In the genomic region with DNA sequence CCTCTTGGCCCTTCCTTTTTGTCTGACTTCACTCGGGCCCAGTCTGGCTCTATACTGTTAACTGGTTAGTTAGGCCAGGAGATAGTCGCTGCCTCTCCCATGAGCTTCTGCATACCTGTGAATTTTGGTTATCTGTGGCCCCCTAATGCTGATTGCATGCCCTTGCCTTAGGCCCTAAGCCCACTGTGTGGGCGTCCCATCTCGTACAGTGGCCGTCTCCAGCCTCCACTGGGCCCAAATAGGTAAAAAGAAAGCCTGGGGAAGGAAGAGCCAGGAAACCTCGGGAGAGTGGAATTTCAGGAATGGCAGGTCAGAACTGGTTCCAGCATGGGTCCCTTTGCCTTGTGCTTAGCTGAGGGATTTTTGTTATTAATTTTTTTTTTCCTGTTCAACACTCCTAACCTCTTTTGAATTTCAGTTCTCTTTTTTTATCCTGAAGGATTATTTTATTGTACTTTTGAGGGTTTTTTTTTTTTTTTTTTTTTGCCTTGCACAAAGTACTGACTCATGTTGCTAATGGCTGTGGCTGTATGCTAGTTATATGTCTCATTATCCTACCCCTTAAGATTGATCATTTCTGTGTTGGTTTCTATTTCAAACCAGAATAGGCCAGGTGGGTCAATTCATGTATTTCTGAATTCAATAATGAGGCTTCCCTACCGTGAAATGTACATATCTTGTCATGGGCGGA, we compare ENCODE assay signal across 8 cellular contexts. TPM values are rescaled to one million over a fixed set of nuclear protein-coding genes. Genes with fewer than 3 reads are reported as not detected.
A peak's percentile ranks its signal among the peaks of the same experiment; 100 is the strongest.
DNase-seq lines count a peak whose midpoint lies in the region; ATAC-seq, FAIRE-seq and TF ChIP-seq lines count a peak whose summit lies in the region.

No MANE protein-coding gene starts in this region.

- H3K4me3 Mint-ChIP-seq in naive B cell: peak overlapping the region; percentile 15 to 95 (median 73)

- H3K4me1 Mint-ChIP-seq in naive B cell: peaks cover 58 to 78% (median 70%) of the 10 kb centered on the region in 3 donors

- H3K27ac Mint-ChIP-seq in naive B cell: peak overlapping the region; percentile 9 to 98 (median 86)

- H3K9me3 Mint-ChIP-seq in naive B cell: no peaks in the 10 kb centered on the region

- peaks cover 24% of the 10 kb centered on the region for H3K36me3 ChIP-seq in MG63
- H3K36me3 ChIP-seq in bronchial epithelial cell (ENCODE audit: control insufficient read depth, insufficient read depth, low read length): no peaks in the 10 kb centered on the region

- no peaks in the 10 kb centered on the region for H3K36me3 Mint-ChIP-seq in naive B cell

- no peak for TF ChIP-seq CTCF in C4-2B (conservative IDR thresholded peaks at IDR 0.05)
- no peak for TF ChIP-seq CTCF in bronchial epithelial cell (IDR thresholded peaks at IDR 0.05; ENCODE audit: insufficient read depth, low read length, severe bottlenecking)

- H3K27me3 Mint-ChIP-seq in naive B cell: no peaks in the 10 kb centered on the region

- peak overlapping the region; percentile 93 for H3K27ac ChIP-seq in C4-2B

- FAIRE-seq in bronchial epithelial cell (lab: Jason Lieb, UNC): no peak

- H3K9me3 ChIP-seq in MG63: no peaks in the 10 kb centered on the region

- no peaks in the 10 kb centered on the region for H3K27me3 ChIP-seq in MG63
- H3K27me3 ChIP-seq in bronchial epithelial cell (ENCODE audit: control insufficient read depth, insufficient read depth, low read length): no peaks in the 10 kb centered on the region

- DNase-seq in MG63 (no peak), bronchial epithelial cell (ENCODE audit: low read depth) (peak; percentile 54), naive B cell (no peak), HK-2 (ENCODE audit: unreplicated experiment) (no peak), H4 (ENCODE audit: low spot score) (no peak)
- no peak for DNase-seq in stimulated activated CD4-positive, alpha-beta T cell treated with anti-CD3 and anti-CD28 coated beads, Interleukin-4, amount 100 ng/mL, for 24 hours
- no peak for DNase-seq in stimulated activated CD4-positive, alpha-beta T cell treated with anti-CD3 and anti-CD28 coated beads, Interleukin-12 subunit alpha, Interleukin-12 subunit beta, amount 100 ng/mL, for 4 hours

- H3K4me3 ChIP-seq in MG63: peak overlapping the region; percentile 78
- no peak overlapping the region for H3K4me3 ChIP-seq in bronchial epithelial cell (ENCODE audit: low read depth, low read length)

- ATAC-seq in naive B cell (ENCODE audit: low read depth in 2 of 2): no peak

RNA-seq across cellular contexts. Expression of gene PRRC2B, which starts 3.4 kb away (rescaled TPM):
- 24.0 and 39.2 TPM in 2 replicates for total RNA-seq in MG63 (2014; rRNA removed; shearing (Covaris generic); ENCODE audit: low replicate concordance)
- 20.0 and 33.3 TPM in 2 replicates for total RNA-seq in bronchial epithelial cell
- 10 to 100 TPM in 5 of 6 donors, 1 to 10 TPM in 1; 6.9 to 52.8 (median 15.4) TPM for polyA plus RNA-seq in naive B cell (ENCODE audit: low read depth in 6 of 6)
- 26.2 and 33.1 TPM in 2 replicates for total RNA-seq in H4 (2014; rRNA removed; shearing (Covaris generic))
